In the genomic region with DNA sequence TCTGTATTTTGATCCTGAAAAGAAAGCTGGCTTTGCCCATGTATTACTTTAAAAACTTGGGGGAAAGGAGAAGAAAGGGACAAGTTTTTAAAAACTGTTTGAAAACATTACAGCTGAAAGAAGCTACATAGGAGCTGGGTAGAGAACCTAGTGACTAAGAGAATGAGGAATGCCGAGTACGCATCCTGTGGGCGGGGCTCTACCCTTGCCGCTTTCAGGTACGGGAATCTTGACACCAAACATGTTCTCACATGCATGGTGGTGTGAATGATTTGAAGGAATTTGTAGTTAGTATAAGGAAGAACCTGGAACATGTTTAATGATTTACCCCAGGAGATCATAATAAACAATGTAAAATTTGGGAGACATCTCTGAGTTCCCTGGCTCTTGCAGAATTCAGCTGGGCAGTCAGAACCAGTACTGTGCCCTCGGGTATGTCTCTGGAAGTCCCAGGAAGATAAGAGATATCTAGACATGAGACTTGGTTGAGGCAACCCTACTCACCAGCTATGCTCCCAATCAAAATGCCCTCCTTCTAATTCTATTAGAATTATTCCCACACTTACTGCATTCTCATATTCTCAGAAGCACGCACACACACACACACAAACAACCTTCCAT, we compare ENCODE assay signal across 13 cellular contexts. TPM values are rescaled to one million over a fixed set of nuclear protein-coding genes. Genes with fewer than 3 reads are reported as not detected.
A peak's percentile ranks its signal among the peaks of the same experiment; 100 is the strongest.
DNase-seq lines count a peak whose midpoint lies in the region; ATAC-seq and TF ChIP-seq lines count a peak whose summit lies in the region.
"Had no signal": no experiment of that assay in that cellular context is flagged by ENCODE, and none has a peak within 500 bp of the region (broad histone marks: within the 10 kb centered on the region; RNA-seq: fewer than 3 reads in every experiment).

No MANE protein-coding gene starts in this region.

- no peak overlapping the region for H4K5ac ChIP-seq in mesendoderm (ENCODE audit: low read length)

- H2BK120ac ChIP-seq in mesendoderm (ENCODE audit: low read depth, low read length) = no peak overlapping the region

- DNase-seq in EH (ENCODE audit: low read depth) (peak; percentile 50), M059J (ENCODE audit: low read depth) (peak; percentile 79), dermis blood vessel endothelial cell (peak; percentile 12), mesendoderm (peak; percentile 85), NAMALWA (ENCODE audit: low spot score) (no peak), heart left ventricle (no peak)
- no peak for DNase-seq in central memory CD4-positive, alpha-beta T cell
- DNase-seq: activated naive CD4-positive, alpha-beta T cell treated with anti-CD3 and anti-CD28 coated beads, Interleukin-2, amount 50 U/mL, for 16 hours; NCI-H1436; NCI-H748 treated with DMSO at 0.1 percent for 48 hours; stimulated activated CD4-positive, alpha-beta T cell treated with anti-CD3 and anti-CD28 coated beads, Interleukin-2, amount 100 ng/mL, for 24 hours had no signal

- H2AK5ac ChIP-seq in mesendoderm (ENCODE audit: low read length) = no peak overlapping the region

- H3K18ac ChIP-seq in mesendoderm (ENCODE audit: low read length) = no peak overlapping the region

- H3K79me1 ChIP-seq in mesendoderm (ENCODE audit: low read length) = no peaks in the 10 kb centered on the region

- ATAC-seq in GM18519 (IDR thresholded peaks at IDR 0.05; ENCODE audit: low FRiP score, unreplicated experiment) = no peak
- ATAC-seq in heart left ventricle = no peak

- no peak overlapping the region for H2BK15ac ChIP-seq in mesendoderm (replicated peaks; ENCODE audit: low read depth)

- no peak overlapping the region for H3K4me2 ChIP-seq in mesendoderm (ENCODE audit: low read length)

- H3K4ac ChIP-seq in mesendoderm (ENCODE audit: low read depth, low read length) = no peak overlapping the region

- WGBS in mesendoderm (ENCODE audit: extremely low coverage, insufficient coverage, low lambda C conversion rate) = no CpG with 5 or more reads among the region's 7 CpGs
- 48 to 67% (median 55%) methylated on average over 7 of the region's 7 CpGs for WGBS in heart left ventricle, 4 donors

- H3K4me3 ChIP-seq in mesendoderm (ENCODE audit: low read length) (no peak overlapping the region), heart left ventricle (no peak overlapping the region)

- H3K23ac ChIP-seq in mesendoderm (ENCODE audit: low read length) = no peak overlapping the region

- no peak overlapping the region for H3K56ac ChIP-seq in mesendoderm (ENCODE audit: low read length)

- TF ChIP-seq POLR2A in heart left ventricle (IDR thresholded peaks at IDR 0.05) = no peak

- H2BK5ac ChIP-seq in mesendoderm (ENCODE audit: low read length) = no peak overlapping the region

- intact Hi-C loops in heart left ventricle (cut with DNase I) = no loop called here

- H3K27me3 ChIP-seq in mesendoderm (ENCODE audit: insufficient read depth, low read length, poor library complexity) (no peaks in the 10 kb centered on the region), heart left ventricle (peaks cover 0 to 6% (median 0%) of the 10 kb centered on the region in 9 donors)

- no peak overlapping the region for H3K27ac ChIP-seq in mesendoderm (ENCODE audit: low read depth, low read length)
- no peak overlapping the region for H3K27ac ChIP-seq in heart left ventricle

- H3K4me1 ChIP-seq in mesendoderm (ENCODE audit: control insufficient read depth, low read depth, low read length) = no peaks in the 10 kb centered on the region
- no peaks in the 10 kb centered on the region for H3K4me1 ChIP-seq in heart left ventricle

- no peaks in the 10 kb centered on the region for H3K36me3 ChIP-seq in mesendoderm (ENCODE audit: control insufficient read depth, insufficient read depth, low read length)
- no peaks in the 10 kb centered on the region for H3K36me3 ChIP-seq in heart left ventricle

- H3K9ac ChIP-seq in mesendoderm (ENCODE audit: low read length) = no peak overlapping the region

- no peaks in the 10 kb centered on the region for H3K79me2 ChIP-seq in mesendoderm (ENCODE audit: control insufficient read depth, insufficient read depth, low read length)

- TF ChIP-seq CTCF in heart left ventricle (IDR thresholded peaks at IDR 0.05) = no peak

- no peaks in the 10 kb centered on the region for H3K9me3 ChIP-seq in heart left ventricle

- no peak overlapping the region for H4K8ac ChIP-seq in mesendoderm (ENCODE audit: low read depth, low read length)

RNA-seq across cellular contexts. Expression of a gene that starts 16.5 kb away (rescaled TPM):
- 8.1 and 9.3 TPM in 2 replicates for total RNA-seq in M059J (2014; rRNA removed; shearing (Covaris generic))
- total RNA-seq in dermis blood vessel endothelial cell (14.8 and 22.6 TPM in 2 replicates), heart left ventricle (1 to 10 TPM in 5 of 9 donors, under 1 TPM in 4; 0.56 to 4.9 (median 1.0) TPM)
- polyA plus RNA-seq in mesendoderm (2013, experiment 1 of 2) = 3.0 TPM
- polyA plus RNA-seq in mesendoderm (2013, experiment 2 of 2) = 2.8 TPM
- 1 to 10 TPM in 1 of 2 donors, under 1 TPM in 1; 0.50 to 1.3 TPM for polyA plus RNA-seq in heart left ventricle
- total RNA-seq: fibroblast of lung had no signal

Comparison
In these comparisons a context has a peak if more than half of its experiments do, and no peak if none do; other contexts are left out.
1. DNase-seq: peak in EH (single experiment), M059J (single experiment), dermis blood vessel endothelial cell (single experiment) and mesendoderm (single experiment); none in central memory CD4-positive, alpha-beta T cell (single experiment), NAMALWA (single experiment) and heart left ventricle (0 of 5).